ENCODE assay signal across 19 cellular contexts in genomic region chr5:107496466-107496865, GRCh38.
DNase-seq lines count a peak whose midpoint lies in the region; FAIRE-seq and TF ChIP-seq lines count a peak whose summit lies in the region.
"Had no signal": no experiment of that assay in that cellular context is flagged by ENCODE, and none has a peak within 500 bp of the region (broad histone marks: within the 10 kb centered on the region; RNA-seq: fewer than 3 reads in every experiment).

No MANE protein-coding gene starts in this region.

- no peak overlapping the region for H3K4ac ChIP-seq in H1 (replicated peaks; ENCODE audit: insufficient read length, low read depth, low read length)

- H3K9ac ChIP-seq in H1 (replicated peaks in 1 of 4; ENCODE audit: extremely low read depth in 1 of 4, low read depth in 3 of 4, low read length in 3 of 4) = no peak overlapping the region

- 0 out of 2 replicates have a peak overlapping the region, but pooled peaks have one; percentile 1 for H3K27ac ChIP-seq in H1 (ENCODE audit: low read depth, low read length)
- H3K27ac ChIP-seq: 22Rv1, A549, C4-2B had no signal

- no peak overlapping the region for H3K4me3 Mint-ChIP-seq in neural crest cell
- H3K4me3 Mint-ChIP-seq in activated T-cell treated with anti-CD3 and anti-CD28 coated beads, Interleukin-2, amount 50 U/mL, for 24 hours = no peak overlapping the region
- H3K4me3 Mint-ChIP-seq: CD4-positive, alpha-beta T cell had no signal

- no peak overlapping the region for H3K56ac ChIP-seq in H1 (replicated peaks; ENCODE audit: insufficient read length, low read depth, low read length)

- peaks cover 0 to 8% of the 10 kb centered on the region in 2 experiments; a peak in 3 of 4 replicates for H3K79me2 ChIP-seq in H1 (ENCODE audit: control insufficient read depth in 1 of 2, insufficient read depth in 2 of 2, low read length in 2 of 2)

- no peaks in the 10 kb centered on the region for H3K23me2 ChIP-seq in H1 (ENCODE audit: low read depth, low read length)

- H2BK5ac ChIP-seq in H1 (ENCODE audit: low read depth, low read length) = no peak overlapping the region

- no peak for TF ChIP-seq POLR2A in H1 (IDR thresholded peaks at IDR 0.05; ENCODE audit: control extremely low read depth in 1 of 2, low read depth in 2 of 2, low read length in 2 of 2)

- H3K4me2 ChIP-seq in H1 (ENCODE audit: insufficient read depth in 1 of 2, low read depth in 2 of 2, low read length in 2 of 2) = no peak overlapping the region
- H3K4me2 ChIP-seq: A549 had no signal

- CTCF ChIA-PET in H1 (lab: Charles Lee; ENCODE audit: partially characterized antibody) = no interaction called here

- H3K4me1 ChIP-seq in H1 (replicated peaks in 1 of 4; ENCODE audit: control insufficient read depth in 3 of 4, insufficient read depth in 4 of 4, low read length in 3 of 4) = peaks cover 0 to 22% (median 12%) of the 10 kb centered on the region in 4 experiments; a peak in 5 of 7 replicates
- H3K4me1 ChIP-seq: Caco-2 had no signal

- no peaks in the 10 kb centered on the region; a peak in 1 of 8 replicates for H3K36me3 ChIP-seq in H1 (ENCODE audit: control insufficient read depth in 2 of 4, insufficient read depth in 4 of 4, low read length in 3 of 4)
- H3K36me3 ChIP-seq: HAP-1 had no signal

- peak overlapping the region; percentile 36; the same call in 1 of the 2 replicates for H2BK15ac ChIP-seq in H1 (ENCODE audit: low read length)

- DNase-seq in NCI-H1694 (lab: John Stamatoyannopoulos, UW) (peak; percentile 40), NCI-H1694 treated with DMSO at 0.1 percent for 48 hours (lab: John Stamatoyannopoulos, UW) (no peak), H1 (ENCODE audit: low read depth in 1 of 2, low spot score in 2 of 2) (no peak), neural crest cell (ENCODE audit: low read depth, low spot score) (no peak), GM20000 (ENCODE audit: low spot score) (no peak), EL (no peak)
- no peak for DNase-seq in activated T-cell treated with anti-CD3 and anti-CD28 coated beads, Interleukin-2, amount 50 U/mL, for 24 hours
- DNase-seq: AML-193; Caco-2; CD4-positive, alpha-beta T cell; GDM1; GOT3 had no signal

- H4K91ac ChIP-seq in H1 (replicated peaks; ENCODE audit: insufficient read length, low read length) = no peak overlapping the region

- no peak overlapping the region for H2BK120ac ChIP-seq in H1 (replicated peaks; ENCODE audit: low read depth, low read length)

- no peak overlapping the region for H4K8ac ChIP-seq in H1 (ENCODE audit: extremely low read depth, insufficient read depth, low read length)

- no peak overlapping the region for H2AFZ ChIP-seq in H1 (ENCODE audit: low read length)

- H2AK5ac ChIP-seq in H1 (ENCODE audit: low read depth, low read length) = no peak overlapping the region

- H3K4me3 ChIP-seq in H1 (ENCODE audit: extremely low read depth in 1 of 4, insufficient read depth in 2 of 4, low read depth in 3 of 4, low read length in 4 of 4) = no peak overlapping the region
- H3K4me3 ChIP-seq: A549, HAP-1 had no signal

- H3K79me1 ChIP-seq in H1 (ENCODE audit: low read depth, low read length) = no peaks in the 10 kb centered on the region; the same call in 1 of the 2 replicates

- H3K9me3 Mint-ChIP-seq in neural crest cell = peaks cover 2% of the 10 kb centered on the region
- H3K9me3 Mint-ChIP-seq in activated T-cell treated with anti-CD3 and anti-CD28 coated beads, Interleukin-2, amount 50 U/mL, for 24 hours = no peaks in the 10 kb centered on the region
- H3K9me3 Mint-ChIP-seq: CD4-positive, alpha-beta T cell had no signal

- no peak for TF ChIP-seq EP300 in H1 (IDR thresholded peaks at IDR 0.05; ENCODE audit: borderline replicate concordance in 1 of 2, low read depth in 2 of 2, low read length in 2 of 2)

- no peak overlapping the region for H2BK12ac ChIP-seq in H1 (ENCODE audit: low read depth, low read length)

- no peaks in the 10 kb centered on the region for H3K27me3 ChIP-seq in H1 (replicated peaks in 1 of 4; ENCODE audit: control insufficient read depth in 3 of 4, extremely low read depth in 1 of 4, insufficient read depth in 3 of 4, low read length in 3 of 4)

- peaks cover 26% of the 10 kb centered on the region for H3K4me1 Mint-ChIP-seq in neural crest cell
- H3K4me1 Mint-ChIP-seq in activated T-cell treated with anti-CD3 and anti-CD28 coated beads, Interleukin-2, amount 50 U/mL, for 24 hours (ENCODE audit: low read depth) = no peaks in the 10 kb centered on the region

- POLR2A ChIA-PET in H1 (lab: Charles Lee; ENCODE audit: partially characterized antibody) = no interaction called here

- no peak overlapping the region for H3K14ac ChIP-seq in H1 (ENCODE audit: insufficient read length)

- H3K27ac Mint-ChIP-seq in neural crest cell (ENCODE audit: unreplicated experiment) = peak overlapping the region; percentile 19
- H3K27ac Mint-ChIP-seq in activated T-cell treated with anti-CD3 and anti-CD28 coated beads, Interleukin-2, amount 50 U/mL, for 24 hours = no peak overlapping the region
- H3K27ac Mint-ChIP-seq: CD4-positive, alpha-beta T cell had no signal

- 0 out of 2 replicates have a peak overlapping the region, but pooled peaks have one; percentile 2 for H3K18ac ChIP-seq in H1 (ENCODE audit: extremely low read depth, low read length)

- H3K23ac ChIP-seq in H1 (ENCODE audit: insufficient read length) = no peak overlapping the region

- H4K20me1 ChIP-seq in H1 (replicated peaks in 1 of 2; ENCODE audit: control insufficient read depth in 1 of 2, insufficient read depth in 2 of 2, low read length in 2 of 2) = no peaks in the 10 kb centered on the region

- no peak overlapping the region for H4K5ac ChIP-seq in H1 (ENCODE audit: insufficient read length, low read depth, low read length)

- peaks cover 16% of the 10 kb centered on the region for H3K36me3 Mint-ChIP-seq in neural crest cell (ENCODE audit: low read depth)
- no peaks in the 10 kb centered on the region for H3K36me3 Mint-ChIP-seq in activated T-cell treated with anti-CD3 and anti-CD28 coated beads, Interleukin-2, amount 50 U/mL, for 24 hours (ENCODE audit: low read depth)

- no peak for FAIRE-seq in H1 (lab: Jason Lieb, UNC)
- FAIRE-seq: A549, D721Med, GM12892, GM18507 had no signal

- no peak for TF ChIP-seq RAD21 in H1 (IDR thresholded peaks at IDR 0.05 in 1 of 2, conservative IDR thresholded peaks at IDR 0.05 in 1 of 2; ENCODE audit: low read depth in 2 of 2, low read length in 2 of 2)

- no peak for TF ChIP-seq CTCF in H1 (IDR thresholded peaks at IDR 0.05; ENCODE audit: control extremely low read depth in 1 of 3, insufficient read depth in 1 of 3, low read depth in 1 of 3, low read length in 3 of 3)
- TF ChIP-seq CTCF in neural crest cell (conservative IDR thresholded peaks at IDR 0.05) = no peak
- no peak for TF ChIP-seq CTCF in GM20000 (IDR thresholded peaks at IDR 0.05; ENCODE audit: extremely low read depth, missing control alignments)

- WGBS in H1 (ENCODE audit: extremely low coverage in 1 of 2, insufficient coverage in 1 of 2, insufficient read length in 1 of 2, insufficient replicate concordance in 2 of 2, low coverage in 1 of 2, low lambda C conversion rate in 2 of 2, missing lambda C conversion rate in 1 of 2), 2 experiments = 93% methylated on average over 3 of the region's 3 CpGs; no CpG with 5 or more reads in 1 of the 2 experiments

- H2BK20ac ChIP-seq in H1 (ENCODE audit: low read length) = no peak overlapping the region

- H3K27me3 Mint-ChIP-seq in neural crest cell (ENCODE audit: low read depth) = no peaks in the 10 kb centered on the region
- H3K27me3 Mint-ChIP-seq in activated T-cell treated with anti-CD3 and anti-CD28 coated beads, Interleukin-2, amount 50 U/mL, for 24 hours = no peaks in the 10 kb centered on the region
- H3K27me3 Mint-ChIP-seq: CD4-positive, alpha-beta T cell had no signal

- H3K9me3 ChIP-seq in H1 (ENCODE audit: insufficient read depth in 2 of 2, low read depth in 1 of 2, low read length in 1 of 2) = no peaks in the 10 kb centered on the region
- H3K9me3 ChIP-seq: A549, Caco-2, HAP-1 had no signal

TF ChIP-seq in H1, 55 proteins besides CTCF, POLR2A, EP300 and RAD21:
- no peak for TF ChIP-seq CHD1 (IDR thresholded peaks at IDR 0.05; ENCODE audit: low read depth, low read length)
- TF ChIP-seq CTBP2 (IDR thresholded peaks at IDR 0.05; ENCODE audit: borderline replicate concordance, insufficient read depth, insufficient read length, low read length) = no peak
- no peak for TF ChIP-seq CBX5 (IDR thresholded peaks at IDR 0.05; ENCODE audit: low read depth, low read length)
- no peak for TF ChIP-seq ASH2L (IDR thresholded peaks at IDR 0.05; ENCODE audit: low read length)
- no peak for TF ChIP-seq NRF1 (IDR thresholded peaks at IDR 0.05; ENCODE audit: low read depth, low read length)
- no peak for TF ChIP-seq FOSL1 (IDR thresholded peaks at IDR 0.05; ENCODE audit: insufficient read depth, low read depth, low read length)
- TF ChIP-seq SP2 (IDR thresholded peaks at IDR 0.05; ENCODE audit: low read length) = no peak
- no peak for TF ChIP-seq SUZ12 (IDR thresholded peaks at IDR 0.05; ENCODE audit: low read length)
- no peak for TF ChIP-seq BACH1 (IDR thresholded peaks at IDR 0.05; ENCODE audit: low read length)
